ENCODE assay signal across 17 cellular contexts in the genomic region with DNA sequence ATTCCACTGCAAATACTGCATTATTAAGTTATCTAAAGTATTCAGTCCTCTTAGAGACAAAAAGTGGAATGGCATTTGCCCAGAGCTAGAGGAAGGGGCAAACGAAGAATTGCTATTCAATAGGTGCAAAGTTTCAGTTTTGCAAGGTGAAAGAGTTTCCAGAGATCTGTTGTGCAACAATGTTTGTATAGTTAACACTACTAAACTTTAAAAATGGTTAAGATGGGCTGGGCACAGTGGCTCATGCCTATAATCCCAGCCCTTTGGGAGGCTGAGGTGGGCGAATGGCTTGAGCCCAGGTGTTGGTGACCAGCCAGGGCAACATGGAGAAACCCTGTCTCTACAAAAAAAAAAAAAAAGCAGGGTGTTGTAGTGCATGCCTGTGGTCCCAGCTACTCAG.
"Had no signal": no experiment of that assay in that cellular context is flagged by ENCODE, and none has a peak within 500 bp of the region (broad histone marks: within the 10 kb centered on the region; RNA-seq: fewer than 3 reads in every experiment).

No MANE protein-coding gene starts in this region.

- H3K4me2 ChIP-seq: SK-N-SH had no signal

- H3K9me3 ChIP-seq: SK-N-SH had no signal

- H3K9ac ChIP-seq: SK-N-SH had no signal

- DNase-seq: Kasumi-1, KG1, NCI-H1092 treated with DMSO at 0.1 percent for 48 hours, NCI-H1436, NCI-H187, NCI-H2029 treated with DMSO at 0.1 percent for 48 hours, NCI-H2171 treated with DMSO at 0.1 percent for 48 hours, NCI-H2227 treated with DMSO at 0.1 percent for 48 hours, NCI-H524, NCI-H526 treated with DMSO at 0.1 percent for 48 hours, NCI-H748 treated with DMSO at 0.1 percent for 48 hours, SHP77, SK-N-SH, T-helper 1 cell had no signal

- H3K27ac ChIP-seq: HL-60, RWPE1 had no signal

- H3K9me2 ChIP-seq: SK-N-SH had no signal

- ATAC-seq: Panc1 had no signal
